ENCODE assay signal across 2 cellular contexts in genomic region chr4:76067652-76068286, GRCh38.
TF ChIP-seq lines count a peak whose summit lies in the region.

No MANE protein-coding gene starts in this region.

TF ChIP-seq in GM12891, 5 proteins besides CTCF, POLR2A, EP300 and RAD21:
- TF ChIP-seq TAF1 (IDR thresholded peaks at IDR 0.05; ENCODE audit: low read depth, low read length) = no peak
- TF ChIP-seq SPI1 (IDR thresholded peaks at IDR 0.05; ENCODE audit: low read depth, low read length) = no peak
- TF ChIP-seq POU2F2 (IDR thresholded peaks at IDR 0.05; ENCODE audit: low read depth, low read length) = no peak
- TF ChIP-seq POLR2AphosphoS5 (IDR thresholded peaks at IDR 0.05; ENCODE audit: low read depth, low read length) = no peak
- no peak for TF ChIP-seq PAX5 (IDR thresholded peaks at IDR 0.05; ENCODE audit: insufficient read depth, low read length, severe bottlenecking)

TF ChIP-seq in H1, 55 proteins besides CTCF, POLR2A, EP300 and RAD21:
- TF ChIP-seq KDM5A (IDR thresholded peaks at IDR 0.05; ENCODE audit: low read length) (no peak), YY1 (IDR thresholded peaks at IDR 0.05; ENCODE audit: low read depth, low read length) (peak; percentile 47; the same call in 1 of the 2 replicates)
